In genomic region chr5:3060283-3060682, GRCh38 we compare ENCODE assay signal across 10 cellular contexts.
"Had no signal": no experiment of that assay in that cellular context is flagged by ENCODE, and none has a peak within 500 bp of the region (broad histone marks: within the 10 kb centered on the region; RNA-seq: fewer than 3 reads in every experiment).

No MANE protein-coding gene starts in this region.

- FAIRE-seq: H54 had no signal

- H3K4me1 ChIP-seq: HAP-1 had no signal

- DNase-seq: GM23248, GOT3, H7, H9, HCEC 1CT, HFFc6 had no signal

- ATAC-seq: GM23338, HCT116 had no signal

- H3K36me3 ChIP-seq: HAP-1 had no signal

- H3K4me2 ChIP-seq: GM23338 had no signal

- H3K9ac ChIP-seq: GM23248 had no signal

- H3K27ac ChIP-seq: GM23248 had no signal

- H3K4me3 ChIP-seq: GM23248, GM23338, HAP-1 had no signal

- H2AFZ ChIP-seq: GM23248 had no signal
